In the genomic region with DNA sequence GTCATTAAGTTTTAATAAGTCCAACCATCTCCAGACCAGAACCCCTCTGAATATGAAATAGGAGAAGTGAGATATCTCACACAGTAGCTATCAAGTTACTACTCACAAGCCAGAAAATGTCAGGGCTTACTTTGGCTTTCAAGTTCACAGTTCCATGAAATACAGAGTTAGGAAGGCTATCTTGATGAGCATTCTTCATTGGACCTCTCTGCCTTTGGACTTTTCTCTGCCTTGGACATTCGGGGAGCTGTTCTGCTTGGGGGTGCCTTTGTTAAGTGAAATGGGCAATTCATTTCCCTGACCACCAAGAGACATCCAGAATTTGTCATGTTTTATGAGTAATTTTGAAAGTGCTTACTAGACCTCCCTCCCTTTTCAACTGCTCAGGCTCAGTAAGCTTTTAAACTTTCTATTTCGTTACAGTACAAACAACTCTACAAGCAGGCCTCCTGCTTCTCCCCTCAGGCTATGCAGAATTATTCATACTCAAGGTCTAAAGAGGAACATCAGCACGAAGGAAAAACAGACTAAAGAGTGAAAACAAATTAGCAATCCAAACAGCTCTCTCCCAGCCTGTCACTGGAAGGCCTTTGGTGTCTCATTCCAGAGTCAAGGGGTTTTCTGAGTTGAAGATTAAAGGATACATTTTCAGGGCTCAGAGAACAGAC, we compare ENCODE assay signal across 8 cellular contexts.
DNase-seq lines count a peak whose midpoint lies in the region; ATAC-seq lines count a peak whose summit lies in the region.

No MANE protein-coding gene starts in this region.

- H3K9me3 ChIP-seq in stomach smooth muscle (ENCODE audit: control insufficient read depth in 2 of 2, low read length in 2 of 2) (no peaks in the 10 kb centered on the region), MG63 (no peaks in the 10 kb centered on the region)

- H3K9ac ChIP-seq in stomach smooth muscle (ENCODE audit: low read length in 2 of 2), result peak overlapping the region in 1 of 2 donors; percentile 1

- no peaks in the 10 kb centered on the region for H3K27me3 ChIP-seq in stomach smooth muscle (ENCODE audit: control insufficient read depth in 1 of 2, insufficient read depth in 2 of 2, low read length in 2 of 2)
- H3K27me3 ChIP-seq in MG63, result no peaks in the 10 kb centered on the region

- peak; percentile 68 for DNase-seq in ELF-1 (ENCODE audit: low read depth, low spot score)
- peak; percentile 87 for DNase-seq in dedifferentiated amniotic fluid mesenchymal stem cell (ENCODE audit: extremely low spot score)
- DNase-seq in middle frontal gyrus (ENCODE audit: extremely low spot score, low spot score), result no peak
- no peak for DNase-seq in MG63
- DNase-seq in stimulated activated CD4-positive, alpha-beta T cell treated with anti-CD3 and anti-CD28 coated beads, Interleukin-1b, Interleukin-23, amount 100 ng/mL, for 48 hours, result no peak

- peak; percentile 79 for ATAC-seq in GM21367 (IDR thresholded peaks at IDR 0.05; ENCODE audit: unreplicated experiment)
- ATAC-seq in HG03460 (IDR thresholded peaks at IDR 0.05; ENCODE audit: unreplicated experiment), result peak; percentile 74

- H3K4me3 ChIP-seq in stomach smooth muscle (ENCODE audit: low read length in 2 of 2) (no peak overlapping the region), MG63 (no peak overlapping the region)

- peaks cover 11% of the 10 kb centered on the region for H3K4me1 ChIP-seq in stomach smooth muscle (ENCODE audit: control insufficient read depth, insufficient read depth, low read length)

- H3K36me3 ChIP-seq in stomach smooth muscle (ENCODE audit: control insufficient read depth in 2 of 2, insufficient read depth in 2 of 2, low read length in 2 of 2) (no peaks in the 10 kb centered on the region), MG63 (no peaks in the 10 kb centered on the region)

- peak overlapping the region; percentile 61 for H3K27ac ChIP-seq in stomach smooth muscle (ENCODE audit: low read length)

Comparison
In these comparisons a context has a peak if more than half of its experiments do, and no peak if none do; other contexts are left out.
1. DNase-seq: peak in ELF-1 (single experiment) and dedifferentiated amniotic fluid mesenchymal stem cell (single experiment); none in middle frontal gyrus (single experiment), MG63 (single experiment) and stimulated activated CD4-positive, alpha-beta T cell treated with anti-CD3 and anti-CD28 coated beads, Interleukin-1b, Interleukin-23, amount 100 ng/mL, for 48 hours (single experiment).